In genomic region chr2:190458352-190459107, GRCh38 we compare ENCODE assay signal across 21 cellular contexts. TPM values are rescaled to one million over a fixed set of nuclear protein-coding genes. Genes with fewer than 3 reads are reported as not detected.
DNase-seq lines count a peak whose midpoint lies in the region; ATAC-seq, FAIRE-seq and TF ChIP-seq lines count a peak whose summit lies in the region.
"Had no signal": no experiment of that assay in that cellular context is flagged by ENCODE, and none has a peak within 500 bp of the region (broad histone marks: within the 10 kb centered on the region; RNA-seq: fewer than 3 reads in every experiment).

No MANE protein-coding gene starts in this region.

- no peaks in the 10 kb centered on the region for H3K9me3 ChIP-seq in HepG2 (ENCODE audit: low read length)
- no peaks in the 10 kb centered on the region for H3K9me3 ChIP-seq in right lobe of liver
- H3K9me3 ChIP-seq in trophoblast cell (ENCODE audit: insufficient read depth, low read depth, low read length): no peaks in the 10 kb centered on the region
- H3K9me3 ChIP-seq: SK-N-SH had no signal

- no peak overlapping the region for H2AK5ac ChIP-seq in trophoblast cell (ENCODE audit: low read length)

- no peaks in the 10 kb centered on the region for H3K36me3 ChIP-seq in HepG2 (replicated peaks in 1 of 2; ENCODE audit: control insufficient read depth in 1 of 2, insufficient read depth in 2 of 2, low read length in 2 of 2)
- H3K36me3 ChIP-seq in right lobe of liver: no peaks in the 10 kb centered on the region
- H3K36me3 ChIP-seq in bronchial epithelial cell (ENCODE audit: control insufficient read depth, insufficient read depth, low read length): no peaks in the 10 kb centered on the region
- no peaks in the 10 kb centered on the region for H3K36me3 ChIP-seq in trophoblast cell (ENCODE audit: control insufficient read depth in 1 of 2, insufficient read depth in 2 of 2, low read length in 2 of 2)

- H2AFZ ChIP-seq in HepG2 (ENCODE audit: low read length) (no peak overlapping the region), trophoblast cell (ENCODE audit: insufficient read depth, low read length, poor library complexity) (no peak overlapping the region)

- H3K4me1 ChIP-seq in HepG2 (ENCODE audit: insufficient read depth, low read length) (no peaks in the 10 kb centered on the region), right lobe of liver (no peaks in the 10 kb centered on the region), trophoblast cell (ENCODE audit: control insufficient read depth in 1 of 2, insufficient read depth in 2 of 2, low read length in 2 of 2) (no peaks in the 10 kb centered on the region)

- TF ChIP-seq CTCF in HepG2 (CRISPR knock-in tag; IDR thresholded peaks at IDR 0.05) (no peak), right lobe of liver (IDR thresholded peaks at IDR 0.05) (no peak), bronchial epithelial cell (IDR thresholded peaks at IDR 0.05; ENCODE audit: insufficient read depth, low read length, severe bottlenecking) (no peak)

- H2BK120ac ChIP-seq in trophoblast cell (ENCODE audit: insufficient read depth, low read length, poor library complexity): no peak overlapping the region

- no peak overlapping the region for H3K4ac ChIP-seq in trophoblast cell (ENCODE audit: low read depth, low read length)

- no peak overlapping the region for H3K18ac ChIP-seq in trophoblast cell (ENCODE audit: low read length)

- H4K91ac ChIP-seq in trophoblast cell (ENCODE audit: low read depth, low read length): no peak overlapping the region

- H3K23ac ChIP-seq in trophoblast cell (ENCODE audit: low read length): no peak overlapping the region

- TF ChIP-seq EP300 in HepG2 (IDR thresholded peaks at IDR 0.05; ENCODE audit: low read depth in 2 of 2, low read length in 2 of 2): no peak
- TF ChIP-seq EP300 in HepG2 (CRISPR knock-in tag; IDR thresholded peaks at IDR 0.05; ENCODE audit: borderline replicate concordance): no peak

- no peak overlapping the region for H3K14ac ChIP-seq in trophoblast cell (ENCODE audit: low read length)

- H3K4me2 ChIP-seq in HepG2 (ENCODE audit: low read depth, low read length) (no peak overlapping the region), trophoblast cell (ENCODE audit: low read length) (no peak overlapping the region)
- H3K4me2 ChIP-seq: KMS-11, SK-N-SH had no signal

- POLR2A ChIA-PET in HepG2 (lab: Yijun Ruan, JAX): no interaction called here

- CTCF ChIA-PET in HepG2 (lab: Yijun Ruan, JAX; ENCODE audit: low intra/inter-chr PET ratio, low total read pairs): no interaction called here

- intact Hi-C loops in HepG2 (cut with micrococcal nuclease; ENCODE audit: unreplicated experiment) (no loop called here), right lobe of liver (cut with DNase I) (no loop called here), Right ventricle myocardium inferior (cut with DNase I) (no loop called here)

- H2BK12ac ChIP-seq in trophoblast cell (ENCODE audit: low read length): no peak overlapping the region

- FAIRE-seq in HepG2 (lab: Jason Lieb, UNC) (no peak), bronchial epithelial cell (lab: Jason Lieb, UNC) (peak; percentile 96)
- FAIRE-seq: A204.1 had no signal

- H2BK5ac ChIP-seq in trophoblast cell (ENCODE audit: low read depth, low read length, poor library complexity): no peak overlapping the region

- H4K12ac ChIP-seq in trophoblast cell (ENCODE audit: low read depth, low read length): no peak overlapping the region

- no peak for TF ChIP-seq POLR2A in HepG2 (IDR thresholded peaks at IDR 0.05; ENCODE audit: insufficient read depth in 1 of 2, low read depth in 2 of 2, low read length in 2 of 2)
- no peak for TF ChIP-seq POLR2A in right lobe of liver (IDR thresholded peaks at IDR 0.05)

- no peak overlapping the region for H3K27ac ChIP-seq in HepG2 (ENCODE audit: extremely low read length, insufficient read depth, low read length)
- no peak overlapping the region for H3K27ac ChIP-seq in right lobe of liver
- H3K27ac ChIP-seq in trophoblast cell (ENCODE audit: low read depth, low read length): no peak overlapping the region
- H3K27ac ChIP-seq: KMS-11, RWPE1 had no signal

- H3K79me2 ChIP-seq in HepG2 (ENCODE audit: insufficient read depth, low read length) (no peaks in the 10 kb centered on the region), trophoblast cell (ENCODE audit: control insufficient read depth, insufficient read depth, low read length, poor library complexity) (no peaks in the 10 kb centered on the region)

- no peak for TF ChIP-seq RAD21 in HepG2 (CRISPR knock-in tag; IDR thresholded peaks at IDR 0.05)

- BruUV-seq in HepG2 (replicated peaks; lab: Mats Ljungman, UMichigan): no TSS peak

- DNase-seq in HepG2 (ENCODE audit: low spot score) (no peak), right lobe of liver (no peak), NCI-H446 treated with DMSO at 0.1 percent for 48 hours (lab: John Stamatoyannopoulos, UW) (peak; percentile 28), bronchial epithelial cell (ENCODE audit: low read depth) (no peak), NCI-H226 (no peak), epidermal melanocyte (ENCODE audit: insufficient read length, low spot score) (no peak), Right ventricle myocardium inferior (ENCODE audit: missing footprints) (no peak), trophoblast cell (no peak)
- DNase-seq: COR-L47; DND-41; NCI-H1105; NCI-H146; NCI-H2081; NCI-H2227 treated with DMSO at 0.1 percent for 48 hours; NCI-H526 treated with DMSO at 0.1 percent for 48 hours; NK-92 treated with Interleukin-12 subunit alpha and Interleukin-12 subunit beta, amount 100 ng/mL, for 24 hours; SIG-M5; SK-N-SH had no signal

- no peaks in the 10 kb centered on the region for H4K20me1 ChIP-seq in HepG2 (ENCODE audit: insufficient read depth, low read length)

- no peak overlapping the region for H3K4me3 ChIP-seq in HepG2 (replicated peaks in 1 of 3; ENCODE audit: insufficient read depth in 1 of 3, low read depth in 2 of 3, low read length in 3 of 3)
- no peak overlapping the region for H3K4me3 ChIP-seq in right lobe of liver
- no peak overlapping the region for H3K4me3 ChIP-seq in bronchial epithelial cell (ENCODE audit: low read depth, low read length)
- H3K4me3 ChIP-seq in trophoblast cell (ENCODE audit: low read depth, low read length): no peak overlapping the region

- no peaks in the 10 kb centered on the region for H3K79me1 ChIP-seq in trophoblast cell (ENCODE audit: low read length)

- H3K27me3 ChIP-seq in HepG2 (ENCODE audit: control insufficient read depth in 1 of 2, insufficient read depth in 2 of 2, low read length in 2 of 2) (no peaks in the 10 kb centered on the region), right lobe of liver (no peaks in the 10 kb centered on the region), bronchial epithelial cell (ENCODE audit: control insufficient read depth, insufficient read depth, low read length) (no peaks in the 10 kb centered on the region), trophoblast cell (ENCODE audit: insufficient read depth, low read length) (no peaks in the 10 kb centered on the region)

- no peak overlapping the region for H4K8ac ChIP-seq in trophoblast cell (ENCODE audit: low read depth, low read length)

- WGBS in HepG2 (ENCODE audit: low lambda C conversion rate): 63% methylated on average over 8 of the region's 8 CpGs
- WGBS in right lobe of liver (ENCODE audit: insufficient coverage, low coverage, low lambda C conversion rate, missing lambda C conversion rate): 60% methylated on average over 5 of the region's 8 CpGs
- no CpG with 5 or more reads among the region's 8 CpGs for WGBS in trophoblast cell (ENCODE audit: extremely low coverage, insufficient coverage, insufficient read length)

- H3K9ac ChIP-seq in HepG2 (ENCODE audit: insufficient read depth, low read depth, low read length) (no peak overlapping the region), trophoblast cell (ENCODE audit: low read length) (no peak overlapping the region)
- H3K9ac ChIP-seq: KMS-11, SK-N-SH had no signal

- in situ Hi-C loops in HepG2 (cut with HindIII; ENCODE audit: extremely low pct_ligation_motif_present, low pct_unique_long_range_greater_than_20kb): no loop called here

- ATAC-seq in HepG2 (no peak), right lobe of liver (no peak), Right ventricle myocardium inferior (no peak)

TF ChIP-seq in HepG2, 621 proteins besides CTCF, POLR2A, EP300 and RAD21:
- TF ChIP-seq SNAI1 (CRISPR knock-in tag; IDR thresholded peaks at IDR 0.05; ENCODE audit: borderline replicate concordance): no peak
- no peak for TF ChIP-seq ZFP36L1 (CRISPR knock-in tag; IDR thresholded peaks at IDR 0.05)
- TF ChIP-seq ZNF12 (CRISPR knock-in tag; IDR thresholded peaks at IDR 0.05): peak; percentile 90
- no peak for TF ChIP-seq ZNF572 (CRISPR knock-in tag; IDR thresholded peaks at IDR 0.05)

RNA-seq across cellular contexts. Expression of gene MFSD6, which starts 50.4 kb away (rescaled TPM):
- total RNA-seq in HepG2 (2016; rRNA removed; fragmentation: Illumina TruSeq; extraction: Trizol): 0.59 and 1.4 TPM in 2 replicates
- total RNA-seq in HepG2 (2016; cell fraction: cytosol; rRNA removed; fragmentation: Illumina TruSeq; extraction: Trizol; ENCODE audit: low read depth): 0.09 and 0.10 TPM in 2 replicates
- 0.77 and 1.3 TPM in 2 replicates for total RNA-seq in HepG2 (2016; cell fraction: insoluble cytoplasmic fraction; rRNA removed; fragmentation: Illumina TruSeq; extraction: Trizol)
- total RNA-seq in HepG2 (2016; cell fraction: membrane; rRNA removed; fragmentation: Illumina TruSeq; extraction: Trizol): 0.45 and 0.59 TPM in 2 replicates
- 1.6 and 1.7 TPM in 2 replicates for total RNA-seq in HepG2 (2016; cell fraction: nucleus; rRNA removed; fragmentation: Illumina TruSeq; extraction: Trizol)
- 0.71 and 0.92 TPM in 2 replicates for polyA plus RNA-seq in HepG2 (2011; rRNA removed)
- 0.88 and 0.89 TPM in 2 replicates for polyA plus RNA-seq in HepG2 (2011; cell fraction: cytosol; rRNA removed)
- polyA plus RNA-seq in HepG2 (2011; cell fraction: nucleus; rRNA removed): 0.47 and 0.69 TPM in 2 replicates
- 1.4 and 1.9 TPM in 2 replicates for polyA plus RNA-seq in HepG2 (2012)
- polyA plus RNA-seq in HepG2 (2016; cell fraction: cytosol; fragmentation: Illumina TruSeq; extraction: Trizol; ENCODE audit: low read depth): 0.06 and 0.28 TPM in 2 replicates
- 0.70 and 0.86 TPM in 2 replicates for polyA plus RNA-seq in HepG2 (2016; cell fraction: insoluble cytoplasmic fraction; fragmentation: Illumina TruSeq; extraction: Trizol; ENCODE audit: low read depth)
- 0.20 and 0.27 TPM in 2 replicates for polyA plus RNA-seq in HepG2 (2016; cell fraction: membrane; fragmentation: Illumina TruSeq; extraction: Trizol; ENCODE audit: low read depth)
- polyA plus RNA-seq in HepG2 (2016; cell fraction: nucleus; fragmentation: Illumina TruSeq; extraction: Trizol; ENCODE audit: insufficient read depth, low read depth): 1.6 and 1.9 TPM in 2 replicates
- polyA minus RNA-seq in HepG2 (2011; rRNA and poly(A)+ RNA removed; ENCODE audit: low replicate concordance): 0.90 and 8.2 TPM in 2 replicates
- polyA minus RNA-seq in HepG2 (2011; cell fraction: cytosol; rRNA and poly(A)+ RNA removed): 1.8 and 2.0 TPM in 2 replicates
- 2.7 and 5.1 TPM in 2 replicates for polyA minus RNA-seq in HepG2 (2011; cell fraction: nucleus; rRNA and poly(A)+ RNA removed)
- total RNA-seq in right lobe of liver: 10 to 100 TPM in 1 of 6 experiments, 1 to 10 TPM in 5; 1.5 to 14.8 (median 4.1) TPM
- total RNA-seq in bronchial epithelial cell: 37.4 and 43.0 TPM in 2 replicates
- 19.7 TPM for total RNA-seq in Right ventricle myocardium inferior
- 7.2 and 8.1 TPM in 2 replicates for polyA plus RNA-seq in trophoblast cell (2013)
